23 cellular contexts compared by ENCODE assay signal in the genomic region with DNA sequence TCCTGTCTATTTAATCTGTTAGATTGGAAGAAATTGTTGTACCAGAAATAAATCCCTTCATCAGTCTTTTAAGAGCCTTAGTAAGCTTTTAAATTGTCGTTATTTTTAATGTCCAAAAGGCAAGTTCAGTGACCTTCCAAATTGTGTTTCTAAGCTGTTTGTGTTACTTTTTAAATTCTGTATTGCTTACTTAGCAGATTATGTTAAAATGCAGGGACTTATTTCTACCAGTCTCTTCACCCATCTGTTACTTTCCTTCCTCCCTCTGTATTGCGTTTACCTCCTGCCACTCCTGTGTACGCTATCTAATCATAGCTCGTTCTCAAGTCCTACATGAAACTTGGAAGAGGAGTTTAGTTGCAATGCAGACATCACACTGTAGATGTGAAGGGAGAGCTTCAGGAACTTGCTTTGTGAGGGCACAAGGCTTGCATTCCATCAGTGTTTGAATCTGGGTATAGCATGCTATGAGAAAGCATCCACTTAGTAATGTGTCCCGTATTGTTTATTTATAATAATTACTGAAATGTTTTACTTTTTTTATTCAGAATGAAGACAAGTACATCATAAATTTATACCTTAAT.
"Had no signal": no experiment of that assay in that cellular context is flagged by ENCODE, and none has a peak within 500 bp of the region (broad histone marks: within the 10 kb centered on the region; RNA-seq: fewer than 3 reads in every experiment).

No MANE protein-coding gene starts in this region.

- H3K36me3 ChIP-seq: left lung, suprapubic skin had no signal

- H3K4me3 Mint-ChIP-seq: activated CD4-positive, alpha-beta memory T cell treated with anti-CD3 and anti-CD28 coated beads, Interleukin-2, amount 10 ng/mL, durations not matched to agents 7 days and 5 days; activated CD4-positive, alpha-beta T cell treated with anti-CD3 and anti-CD28 coated beads for 36 hours; activated naive CD8-positive, alpha-beta T cell treated with anti-CD3 and anti-CD28 coated beads for 36 hours; brain; naive thymus-derived CD8-positive, alpha-beta T cell had no signal

- H3K4me1 ChIP-seq: left lung, upper lobe of left lung had no signal

- H3K27ac Mint-ChIP-seq: activated CD4-positive, alpha-beta memory T cell treated with anti-CD3 and anti-CD28 coated beads, Interleukin-2, amount 10 ng/mL, durations not matched to agents 7 days and 5 days; activated CD4-positive, alpha-beta T cell treated with anti-CD3 and anti-CD28 coated beads for 36 hours; activated naive CD8-positive, alpha-beta T cell treated with anti-CD3 and anti-CD28 coated beads for 36 hours had no signal

- ATAC-seq: activated CD4-positive, alpha-beta T cell treated with anti-CD3 and anti-CD28 coated beads for 36 hours; left lung; naive thymus-derived CD8-positive, alpha-beta T cell had no signal

- H3K4me3 ChIP-seq: esophagus squamous epithelium, hepatocyte, left lung, suprapubic skin, upper lobe of left lung had no signal

- H3K9me3 ChIP-seq: esophagus squamous epithelium, left lung, neutrophil, suprapubic skin, upper lobe of left lung had no signal

- H3K36me3 Mint-ChIP-seq: brain had no signal

- DNase-seq: activated CD4-positive, alpha-beta memory T cell treated with anti-CD3 and anti-CD28 coated beads, Interleukin-2, amount 10 ng/mL, durations not matched to agents 7 days and 5 days; activated CD4-positive, alpha-beta T cell treated with anti-CD3 and anti-CD28 coated beads for 36 hours; activated CD8-positive, alpha-beta memory T cell treated with anti-CD3 and anti-CD28 coated beads, Interleukin-2, amount 50 U/mL, for 4 hours; activated gamma-delta T cell treated with Interleukin-2 at 50 U/mL for 16 hours; activated naive CD8-positive, alpha-beta T cell treated with anti-CD3 and anti-CD28 coated beads for 36 hours; central memory CD4-positive, alpha-beta T cell; cortex of kidney; effector CD4-positive, alpha-beta T cell; esophagus squamous epithelium; islet precursor cell; left lung; mammary epithelial cell; naive thymus-derived CD8-positive, alpha-beta T cell; retina; stimulated activated CD4-positive, alpha-beta T cell treated with anti-CD3 and anti-CD28 coated beads, Interleukin-2, amount 100 ng/mL, for 48 hours; stimulated activated naive CD4-positive, alpha-beta T cell treated with Interleukin-2 at 50 U/mL for 16 hours; T-helper 9 cell; upper lobe of left lung had no signal

- FAIRE-seq: endothelial cell of umbilical vein had no signal

- H3K27me3 ChIP-seq: esophagus squamous epithelium, hepatocyte, left lung, neutrophil, suprapubic skin, upper lobe of left lung had no signal

- H3K27me3 Mint-ChIP-seq: activated CD4-positive, alpha-beta memory T cell treated with anti-CD3 and anti-CD28 coated beads, Interleukin-2, amount 10 ng/mL, durations not matched to agents 7 days and 5 days; activated CD4-positive, alpha-beta T cell treated with anti-CD3 and anti-CD28 coated beads for 36 hours; activated naive CD8-positive, alpha-beta T cell treated with anti-CD3 and anti-CD28 coated beads for 36 hours; naive thymus-derived CD8-positive, alpha-beta T cell had no signal

- H3K9me3 Mint-ChIP-seq: activated CD4-positive, alpha-beta memory T cell treated with anti-CD3 and anti-CD28 coated beads, Interleukin-2, amount 10 ng/mL, durations not matched to agents 7 days and 5 days; activated naive CD8-positive, alpha-beta T cell treated with anti-CD3 and anti-CD28 coated beads for 36 hours had no signal
